8 cellular contexts compared by ENCODE assay signal in genomic region chr9:121743441-121744001, GRCh38.
DNase-seq lines count a peak whose midpoint lies in the region; ATAC-seq and TF ChIP-seq lines count a peak whose summit lies in the region.

No MANE protein-coding gene starts in this region.

- peak; percentile 65 for DNase-seq in BJ (ENCODE audit: low read depth)
- DNase-seq in NCI-H2227 treated with DMSO at 0.1 percent for 48 hours (lab: John Stamatoyannopoulos, UW), result peak; percentile 15
- DNase-seq in coronary artery (ENCODE audit: low spot score), result peak; percentile 92
- DNase-seq in left lobe of liver (ENCODE audit: low spot score), result peak; percentile 90
- DNase-seq in suprapubic skin (ENCODE audit: low spot score in 2 of 2), result peak; percentile 84 to 90
- no peak for DNase-seq in NCI-H1048 (lab: John Stamatoyannopoulos, UW)
- no peak for DNase-seq in activated effector memory CD4-positive, alpha-beta T cell treated with anti-CD3 and anti-CD28 coated beads, Interleukin-2, amount 50 U/mL, for 16 hours

- H3K27ac ChIP-seq in coronary artery (peak overlapping the region; percentile 89 to 92), suprapubic skin (peak overlapping the region; percentile 87)

- H3K36me3 ChIP-seq in BJ (ENCODE audit: control insufficient read depth, insufficient read depth, low read length) (no peaks in the 10 kb centered on the region), suprapubic skin (no peaks in the 10 kb centered on the region)

- TF ChIP-seq EP300 in suprapubic skin (IDR thresholded peaks at IDR 0.05), result no peak

- H3K4me3 ChIP-seq in BJ (ENCODE audit: low read depth, low read length), result peak overlapping the region; percentile 57
- H3K4me3 ChIP-seq in coronary artery, result peak overlapping the region; percentile 73
- H3K4me3 ChIP-seq in suprapubic skin, result peak overlapping the region; percentile 46

- TF ChIP-seq CTCF in BJ (IDR thresholded peaks at IDR 0.05; ENCODE audit: insufficient read depth, low read depth, low read length) (peak; percentile 31; the same call in 1 of the 2 replicates), coronary artery (IDR thresholded peaks at IDR 0.05) (no peak), suprapubic skin (IDR thresholded peaks at IDR 0.05) (peak in 1 of 2 donors; percentile 10)

- POLR2A ChIA-PET in BJ (lab: Charles Lee), result interaction anchor here (0.6 kb wide), 1 partner anchor 8 kb away, joined by 3 read pairs; no protein-coding TSS in a partner anchor

- H3K27me3 ChIP-seq in BJ (ENCODE audit: control insufficient read depth, insufficient read depth, low read length), result no peaks in the 10 kb centered on the region
- no peaks in the 10 kb centered on the region for H3K27me3 ChIP-seq in suprapubic skin

- H3K4me1 ChIP-seq in suprapubic skin, result peaks cover 73% of the 10 kb centered on the region

- CTCF ChIA-PET in BJ (lab: Yijun Ruan, JAX), result interaction anchor here (0.8 to 1.5 kb wide), 7 partner anchors 8 to 241 kb away, joined by 3 to 7 read pairs (median 4); no protein-coding TSS in a partner anchor

- 33% methylated on average over 15 of the region's 15 CpGs for WGBS in suprapubic skin

- peak; percentile 89 for ATAC-seq in left lobe of liver
- no peak for ATAC-seq in GM18867 (IDR thresholded peaks at IDR 0.05; ENCODE audit: unreplicated experiment)

- H3K9me3 ChIP-seq in suprapubic skin, result no peaks in the 10 kb centered on the region

- TF ChIP-seq POLR2A in suprapubic skin (IDR thresholded peaks at IDR 0.05), result no peak

Comparison
In these comparisons a context has a peak if more than half of its experiments do, and no peak if none do; other contexts are left out.
1. DNase-seq: peak in BJ (single experiment), NCI-H2227 treated with DMSO at 0.1 percent for 48 hours (single experiment), coronary artery (single experiment), left lobe of liver (single experiment) and suprapubic skin (2 of 2); none in NCI-H1048 (single experiment) and activated effector memory CD4-positive, alpha-beta T cell treated with anti-CD3 and anti-CD28 coated beads, Interleukin-2, amount 50 U/mL, for 16 hours (single experiment).
2. Peak in every context shown above with its lines, with median percentiles within 50 percentile points of each other: H3K4me3 ChIP-seq.